ENCODE assay signal across 8 cellular contexts in the genomic region with DNA sequence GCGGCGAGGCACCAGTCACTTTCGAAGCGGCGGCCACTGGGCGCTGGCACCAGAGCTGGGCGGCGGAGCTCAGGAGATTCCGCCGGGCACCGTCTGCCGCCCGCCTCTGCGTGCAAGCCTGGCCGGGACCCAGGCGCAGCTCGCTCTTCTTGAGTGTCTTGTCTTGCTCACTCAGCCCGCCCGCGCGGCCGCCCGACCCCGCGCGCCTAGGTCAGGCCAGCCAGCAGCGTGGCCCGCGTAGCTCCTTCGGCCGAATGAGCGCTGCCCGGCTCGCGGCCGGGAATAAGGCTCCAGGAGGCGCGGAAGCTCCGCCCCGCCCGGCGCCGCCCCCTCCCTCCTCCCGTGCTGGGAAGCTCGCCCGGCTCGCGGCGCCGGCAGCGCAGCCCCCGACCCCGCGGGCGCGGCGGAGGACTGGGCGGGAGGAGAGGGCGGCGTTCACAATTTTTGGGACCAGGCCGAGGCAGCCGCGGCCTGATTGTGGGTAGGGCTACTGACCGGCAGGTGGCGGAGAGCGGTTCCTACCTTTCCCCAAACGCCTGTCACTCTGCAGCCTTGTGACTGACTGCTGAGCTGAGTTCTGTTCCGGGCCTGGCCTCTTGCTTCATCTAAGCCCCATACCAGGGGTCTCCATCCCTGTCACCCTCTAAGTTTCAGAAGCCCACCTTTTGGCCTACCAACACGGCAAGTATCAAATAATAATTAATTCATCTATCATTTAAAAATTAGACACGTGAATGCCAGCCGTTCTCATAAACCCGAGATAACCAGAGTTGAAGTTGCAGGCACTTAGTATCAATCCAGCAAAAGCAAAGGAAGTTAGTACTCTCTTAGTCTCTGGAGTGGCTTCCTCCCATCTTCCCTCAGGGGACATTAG. TPM values are rescaled to one million over a fixed set of nuclear protein-coding genes. Genes with fewer than 3 reads are reported as not detected.
DNase-seq lines count a peak whose midpoint lies in the region; ATAC-seq and TF ChIP-seq lines count a peak whose summit lies in the region.

A gene with protein sequence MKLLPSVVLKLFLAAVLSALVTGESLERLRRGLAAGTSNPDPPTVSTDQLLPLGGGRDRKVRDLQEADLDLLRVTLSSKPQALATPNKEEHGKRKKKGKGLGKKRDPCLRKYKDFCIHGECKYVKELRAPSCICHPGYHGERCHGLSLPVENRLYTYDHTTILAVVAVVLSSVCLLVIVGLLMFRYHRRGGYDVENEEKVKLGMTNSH (minus strand): TSS at position 256 of the 874 bp plus-strand sequence. CDS start 275 bp downstream, outside the sequence.

- H2BK15ac ChIP-seq in neuronal stem cell (ENCODE audit: low read length) = peak within 1 kb of the TSS; percentile 18

- no peaks in the 10 kb centered on the region for H4K20me1 ChIP-seq in DOHH2 (ENCODE audit: control insufficient read depth, insufficient read depth, low read depth, low read length)

- peak within 1 kb of the TSS; percentile 59 for H3K23ac ChIP-seq in neuronal stem cell (ENCODE audit: low read depth, low read length, poor library complexity)

- no CpG with 5 or more reads among the region's 72 CpGs for WGBS in neuronal stem cell (ENCODE audit: extremely low coverage in 2 of 2, insufficient read length in 2 of 2, insufficient replicate concordance in 1 of 2), 2 donors

- H3K79me2 ChIP-seq in DOHH2 (ENCODE audit: control insufficient read depth, low read length) = no peaks in the 10 kb centered on the region

- peak within 1 kb of the TSS; percentile 64 for H3K4me3 ChIP-seq in DOHH2 (ENCODE audit: low read length)
- H3K4me3 ChIP-seq in neuronal stem cell (ENCODE audit: low read length in 2 of 2) = peak within 1 kb of the TSS; percentile 69 to 89

- H2AFZ ChIP-seq in neuronal stem cell (ENCODE audit: low read length) = peak within 1 kb of the TSS; percentile 99

- no peak within 1 kb of the TSS for H2BK120ac ChIP-seq in neuronal stem cell (ENCODE audit: low read depth, low read length)

- H3K27me3 ChIP-seq in DOHH2 (ENCODE audit: control insufficient read depth, low read length) = peaks cover 30% of the 10 kb centered on the region
- peaks cover 0 to 40% (median 0%) of the 10 kb centered on the region in 3 experiments for H3K27me3 ChIP-seq in neuronal stem cell (ENCODE audit: control insufficient read depth in 3 of 3, insufficient read depth in 3 of 3, low read depth in 1 of 3, low read length in 3 of 3)

- peak within 1 kb of the TSS; percentile 87 for H3K14ac ChIP-seq in neuronal stem cell (ENCODE audit: low read length)

- H4K91ac ChIP-seq in neuronal stem cell (ENCODE audit: low read depth, low read length, poor library complexity) = no peak within 1 kb of the TSS

- H3K4me1 ChIP-seq in DOHH2 (ENCODE audit: control insufficient read depth, low read length) (peaks cover 48% of the 10 kb centered on the region), neuronal stem cell (ENCODE audit: control insufficient read depth in 2 of 2, insufficient read depth in 1 of 2, low read depth in 1 of 2, low read length in 2 of 2) (peaks cover 0 to 8% of the 10 kb centered on the region in 2 donors)

- peaks cover 0 to 5% of the 10 kb centered on the region in 2 donors for H3K9me3 Mint-ChIP-seq in activated naive CD4-positive, alpha-beta T cell treated with anti-CD3 and anti-CD28 coated beads, Interleukin-2, amount 50 U/mL, for 72 hours

- peak; percentile 59 for TF ChIP-seq CTCF in DOHH2 (IDR thresholded peaks at IDR 0.05; ENCODE audit: low read depth, low read length, poor library complexity, severe bottlenecking)

- peak; percentile 72 for ATAC-seq in GM21528 (IDR thresholded peaks at IDR 0.05; ENCODE audit: low FRiP score, unreplicated experiment)
- peak; percentile 67 to 71 for ATAC-seq in activated naive CD4-positive, alpha-beta T cell treated with anti-CD3 and anti-CD28 coated beads, Interleukin-2, amount 50 U/mL, for 72 hours

- peak within 1 kb of the TSS; percentile 81 for H3K4me2 ChIP-seq in DOHH2 (ENCODE audit: low read length)
- peak within 1 kb of the TSS; percentile 93 for H3K4me2 ChIP-seq in neuronal stem cell (ENCODE audit: insufficient read depth, low read length, poor library complexity, severe bottlenecking)

- H3K18ac ChIP-seq in neuronal stem cell (ENCODE audit: low read length) = peak within 1 kb of the TSS; percentile 86

- no peak within 1 kb of the TSS for H4K8ac ChIP-seq in neuronal stem cell (ENCODE audit: low read depth, low read length)

- H3K79me1 ChIP-seq in neuronal stem cell (ENCODE audit: low read depth, low read length) = no peaks in the 10 kb centered on the region

- peaks cover 12 to 30% of the 10 kb centered on the region in 2 donors for H3K36me3 Mint-ChIP-seq in activated naive CD4-positive, alpha-beta T cell treated with anti-CD3 and anti-CD28 coated beads, Interleukin-2, amount 50 U/mL, for 72 hours

- H3K27ac ChIP-seq in DOHH2 (ENCODE audit: low read depth, low read length) (no peak within 1 kb of the TSS), neuronal stem cell (replicated peaks; ENCODE audit: low read length) (peak within 1 kb of the TSS; percentile 29)

- no peak within 1 kb of the TSS for H2BK5ac ChIP-seq in neuronal stem cell (ENCODE audit: low read length)

- H2BK12ac ChIP-seq in neuronal stem cell (ENCODE audit: low read length) = no peak within 1 kb of the TSS

- H3K9ac ChIP-seq in neuronal stem cell (ENCODE audit: low read depth, low read length, poor library complexity) = peak within 1 kb of the TSS; percentile 90

- no peaks in the 10 kb centered on the region for H3K9me3 ChIP-seq in DOHH2 (ENCODE audit: control insufficient read depth, insufficient read depth, low read length)
- no peaks in the 10 kb centered on the region for H3K9me3 ChIP-seq in neuronal stem cell (replicated peaks in 1 of 2; ENCODE audit: control insufficient read depth in 2 of 2, insufficient read depth in 1 of 2, low read depth in 1 of 2, low read length in 2 of 2)

- H2AK5ac ChIP-seq in neuronal stem cell (ENCODE audit: low read depth, low read length) = peak within 1 kb of the TSS; percentile 36

- H3K36me3 ChIP-seq in DOHH2 (ENCODE audit: control insufficient read depth, low read length) = no peaks in the 10 kb centered on the region
- no peaks in the 10 kb centered on the region for H3K36me3 ChIP-seq in neuronal stem cell (replicated peaks in 1 of 2; ENCODE audit: control insufficient read depth in 2 of 2, insufficient read depth in 2 of 2, low read length in 2 of 2)

- no peaks in the 10 kb centered on the region for H3K9me2 ChIP-seq in DOHH2 (replicated peaks; ENCODE audit: control insufficient read depth, low read length)

- H3F3A ChIP-seq in DOHH2 (ENCODE audit: control insufficient read depth, insufficient read depth) = no peaks in the 10 kb centered on the region

- DNase-seq in HuH-7 (ENCODE audit: low spot score) (peak; percentile 83), SHP77 treated with DMSO at 0.1 percent for 48 hours (lab: John Stamatoyannopoulos, UW) (peak; percentile 55), globus pallidus (ENCODE audit: low spot score) (peak; percentile 87), neuronal stem cell (ENCODE audit: low spot score) (peak; percentile 89), ureter (ENCODE audit: low spot score) (peak; percentile 81)
- peak; percentile 51 to 71 for DNase-seq in activated naive CD4-positive, alpha-beta T cell treated with anti-CD3 and anti-CD28 coated beads, Interleukin-2, amount 50 U/mL, for 72 hours (ENCODE audit: low spot score in 2 of 2)

- H3K4ac ChIP-seq in neuronal stem cell (ENCODE audit: low read length) = peak within 1 kb of the TSS; percentile 6

- peak within 1 kb of the TSS in 1 of 2 donors; percentile 27 for H3K27ac Mint-ChIP-seq in activated naive CD4-positive, alpha-beta T cell treated with anti-CD3 and anti-CD28 coated beads, Interleukin-2, amount 50 U/mL, for 72 hours

RNA-seq across cellular contexts. Expression of the gene that starts here (rescaled TPM):
- 10 to 100 TPM in 1 of 2 donors, 1 to 10 TPM in 1; 6.9 to 10.5 TPM for total RNA-seq in activated naive CD4-positive, alpha-beta T cell treated with anti-CD3 and anti-CD28 coated beads, Interleukin-2, amount 50 U/mL, for 72 hours
- polyA plus RNA-seq in neuronal stem cell (2013, experiment 1 of 2) = 6.6 TPM
- polyA plus RNA-seq in neuronal stem cell (2013, experiment 2 of 2) = 6.7 TPM
- 5.6 TPM for total RNA-seq in ureter
